Comparison of ENCODE assay signal across 24 cellular contexts in genomic region chr6:397604-398003, GRCh38. TPM values are rescaled to one million over a fixed set of nuclear protein-coding genes. Genes with fewer than 3 reads are reported as not detected.
A peak's percentile ranks its signal among the peaks of the same experiment; 100 is the strongest.
DNase-seq lines count a peak whose midpoint lies in the region; ATAC-seq and TF ChIP-seq lines count a peak whose summit lies in the region.
"Had no signal": no experiment of that assay in that cellular context is flagged by ENCODE, and none has a peak within 500 bp of the region (broad histone marks: within the 10 kb centered on the region; RNA-seq: fewer than 3 reads in every experiment).

No MANE protein-coding gene starts in this region.

- H3K4me3 ChIP-seq in MG63: no peak overlapping the region
- H3K4me3 ChIP-seq: gastrocnemius medialis, tibial nerve had no signal

- H3K27me3 Mint-ChIP-seq in activated T-cell treated with anti-CD3 and anti-CD28 coated beads, Interleukin-2, amount 50 U/mL, for 4 hours (ENCODE audit: low read depth): no peaks in the 10 kb centered on the region
- no peaks in the 10 kb centered on the region for H3K27me3 Mint-ChIP-seq in activated CD8-positive, alpha-beta memory T cell treated with anti-CD3 and anti-CD28 coated beads, Interleukin-2, amount 10 ng/mL, durations not matched to agents 7 days and 5 days

- no peaks in the 10 kb centered on the region for H3K9me3 ChIP-seq in MG63
- H3K9me3 ChIP-seq: gastrocnemius medialis, tibial nerve had no signal

- peak overlapping the region; percentile 80 for H3K4me3 Mint-ChIP-seq in activated T-cell treated with anti-CD3 and anti-CD28 coated beads, Interleukin-2, amount 50 U/mL, for 4 hours
- H3K4me3 Mint-ChIP-seq in activated CD8-positive, alpha-beta memory T cell treated with anti-CD3 and anti-CD28 coated beads, Interleukin-2, amount 10 ng/mL, durations not matched to agents 7 days and 5 days: peak overlapping the region; percentile 6
- H3K4me3 Mint-ChIP-seq: CD8-positive, alpha-beta T cell; central memory CD8-positive, alpha-beta T cell; nephron had no signal

- peaks cover 26% of the 10 kb centered on the region for H3K27me3 ChIP-seq in MG63

- peak overlapping the region; percentile 38 for H3K27ac Mint-ChIP-seq in activated CD8-positive, alpha-beta memory T cell treated with anti-CD3 and anti-CD28 coated beads, Interleukin-2, amount 10 ng/mL, durations not matched to agents 7 days and 5 days
- H3K27ac Mint-ChIP-seq: CD8-positive, alpha-beta T cell; nephron had no signal

- no peak for DNase-seq in activated T-cell treated with anti-CD3 and anti-CD28 coated beads, Interleukin-2, amount 50 U/mL, for 4 hours
- DNase-seq in activated T-cell treated with anti-CD3 and anti-CD28 coated beads, Interleukin-2, amount 50 U/mL, for 1 hour: no peak
- DNase-seq in activated CD8-positive, alpha-beta memory T cell treated with anti-CD3 and anti-CD28 coated beads, Interleukin-2, amount 10 ng/mL, durations not matched to agents 7 days and 5 days: no peak
- DNase-seq in stimulated activated CD8-positive, alpha-beta memory T cell treated with anti-CD3 and anti-CD28 coated beads, Interleukin-4, amount 100 ng/mL, for 48 hours: peak; percentile 22
- DNase-seq in MG63: no peak
- no peak for DNase-seq in SKM-1 treated with dmso at 0.1 percent for 144 hours (lab: John Stamatoyannopoulos, UW; ENCODE audit: unreplicated experiment)
- DNase-seq: ACHN; amygdala; CD8-positive, alpha-beta T cell; DMS79; erythroblast; gastrocnemius medialis; kidney glomerular epithelial cell; NCI-H1048; NCI-H2081 treated with DMSO at 0.1 percent for 48 hours; NCI-H524; WERI-Rb-1 had no signal

- no peak for ATAC-seq in activated T-cell treated with anti-CD3 and anti-CD28 coated beads, Interleukin-2, amount 50 U/mL, for 4 hours
- no peak for ATAC-seq in activated CD8-positive, alpha-beta memory T cell treated with anti-CD3 and anti-CD28 coated beads, Interleukin-2, amount 10 ng/mL, durations not matched to agents 7 days and 5 days
- no peak for ATAC-seq in GM21390 (IDR thresholded peaks at IDR 0.05; ENCODE audit: unreplicated experiment)
- ATAC-seq: CD8-positive, alpha-beta T cell; gastrocnemius medialis; HCT116; Right ventricle myocardium inferior had no signal

- no peaks in the 10 kb centered on the region for H3K9me3 Mint-ChIP-seq in activated T-cell treated with anti-CD3 and anti-CD28 coated beads, Interleukin-2, amount 50 U/mL, for 4 hours
- H3K9me3 Mint-ChIP-seq in activated CD8-positive, alpha-beta memory T cell treated with anti-CD3 and anti-CD28 coated beads, Interleukin-2, amount 10 ng/mL, durations not matched to agents 7 days and 5 days (ENCODE audit: low read depth): no peaks in the 10 kb centered on the region
- H3K9me3 Mint-ChIP-seq: CD8-positive, alpha-beta T cell; central memory CD8-positive, alpha-beta T cell; nephron had no signal

- TF ChIP-seq POLR2A in GM15510 (IDR thresholded peaks at IDR 0.05; ENCODE audit: borderline replicate concordance, extremely low read depth, insufficient read length): peak; percentile 29

- no peaks in the 10 kb centered on the region for H3K36me3 ChIP-seq in MG63
- H3K36me3 ChIP-seq: gastrocnemius medialis, tibial nerve, WERI-Rb-1 had no signal

- peaks cover 82% of the 10 kb centered on the region for H3K36me3 Mint-ChIP-seq in activated T-cell treated with anti-CD3 and anti-CD28 coated beads, Interleukin-2, amount 50 U/mL, for 4 hours (ENCODE audit: insufficient read depth)
- peaks cover 86% of the 10 kb centered on the region for H3K36me3 Mint-ChIP-seq in activated CD8-positive, alpha-beta memory T cell treated with anti-CD3 and anti-CD28 coated beads, Interleukin-2, amount 10 ng/mL, durations not matched to agents 7 days and 5 days

- CTCF ChIA-PET in activated CD8-positive, alpha-beta memory T cell treated with anti-CD3 and anti-CD28 coated beads, Interleukin-2, amount 10 ng/mL, durations not matched to agents 7 days and 5 days (lab: Charles Lee): interaction anchor here (2.8 kb wide), 1 partner anchor 208 kb away, joined by 11 read pairs; no protein-coding TSS in a partner anchor

- H3K4me1 Mint-ChIP-seq in activated T-cell treated with anti-CD3 and anti-CD28 coated beads, Interleukin-2, amount 50 U/mL, for 4 hours (ENCODE audit: low read depth): peaks cover 71% of the 10 kb centered on the region
- peaks cover 80% of the 10 kb centered on the region for H3K4me1 Mint-ChIP-seq in activated CD8-positive, alpha-beta memory T cell treated with anti-CD3 and anti-CD28 coated beads, Interleukin-2, amount 10 ng/mL, durations not matched to agents 7 days and 5 days

RNA-seq across cellular contexts. Expression of gene IRF4, which starts 6.1 kb away (rescaled TPM):
- 100 to 1,000 TPM; 720 to 924 (median 743) TPM for total RNA-seq in activated T-cell treated with anti-CD3 and anti-CD28 coated beads, Interleukin-2, amount 50 U/mL, for 4 hours
- 100 to 1,000 TPM; 184 to 254 TPM for total RNA-seq in activated CD8-positive, alpha-beta memory T cell treated with anti-CD3 and anti-CD28 coated beads, Interleukin-2, amount 10 ng/mL, durations not matched to agents 7 days and 5 days
- total RNA-seq in MG63 (2014; rRNA removed; shearing (Covaris generic); ENCODE audit: low replicate concordance): not detected in 2 replicates

Comparison
In these comparisons a context has a peak if more than half of its experiments do, and no peak if none do; other contexts are left out.
1. RNA of gene IRF4, which starts 6.1 kb away (total RNA-seq): 720 to 924 TPM in activated T-cell treated with anti-CD3 and anti-CD28 coated beads, Interleukin-2, amount 50 U/mL, for 4 hours and 184 to 254 TPM in activated CD8-positive, alpha-beta memory T cell treated with anti-CD3 and anti-CD28 coated beads, Interleukin-2, amount 10 ng/mL, durations not matched to agents 7 days and 5 days; not detected in MG63; every median in the first group is over 100 times any median in the second.